Comparison of ENCODE assay signal across 21 cellular contexts in genomic region chr5:5638193-5638592, GRCh38.
DNase-seq lines count a peak whose midpoint lies in the region; ATAC-seq and TF ChIP-seq lines count a peak whose summit lies in the region.
"Had no signal": no experiment of that assay in that cellular context is flagged by ENCODE, and none has a peak within 500 bp of the region (broad histone marks: within the 10 kb centered on the region; RNA-seq: fewer than 3 reads in every experiment).

No MANE protein-coding gene starts in this region.

- peak; percentile 25; the same call in 1 of the 2 replicates for TF ChIP-seq RAD21 in SK-N-SH (IDR thresholded peaks at IDR 0.05; ENCODE audit: low read length)

- no peak overlapping the region for H3K4me3 ChIP-seq in SK-N-SH (ENCODE audit: low read depth in 2 of 2, low read length in 1 of 2)
- H3K4me3 ChIP-seq in cardiac muscle cell: no peak overlapping the region
- no peak overlapping the region for H3K4me3 ChIP-seq in uterus
- H3K4me3 ChIP-seq: esophagus squamous epithelium had no signal

- TF ChIP-seq CTCF in SK-N-SH (IDR thresholded peaks at IDR 0.05) (no peak), cardiac muscle cell (IDR thresholded peaks at IDR 0.05; ENCODE audit: low read depth, low read length) (no peak), omental fat pad (IDR thresholded peaks at IDR 0.05) (no peak), uterus (IDR thresholded peaks at IDR 0.05) (no peak)

- 21% methylated on average over 4 of the region's 4 CpGs for WGBS in SK-N-SH (ENCODE audit: low lambda C conversion rate)

- H3K9ac ChIP-seq in SK-N-SH: no peak overlapping the region

- no peaks in the 10 kb centered on the region for H3F3A ChIP-seq in SK-N-SH (replicated peaks; ENCODE audit: insufficient read depth)

- TF ChIP-seq EP300 in SK-N-SH (IDR thresholded peaks at IDR 0.05; ENCODE audit: borderline replicate concordance in 1 of 2, low read depth in 1 of 2, low read length in 1 of 2): peak in 1 of 2 experiments; percentile 80; a peak in 2 of 4 replicates

- H3K36me3 ChIP-seq in SK-N-SH (replicated peaks in 1 of 2; ENCODE audit: control insufficient read depth in 1 of 2, insufficient read depth in 2 of 2, low read length in 1 of 2): no peaks in the 10 kb centered on the region
- H3K36me3 ChIP-seq in cardiac muscle cell: no peaks in the 10 kb centered on the region
- H3K36me3 ChIP-seq in uterus: no peaks in the 10 kb centered on the region
- H3K36me3 ChIP-seq: esophagus squamous epithelium had no signal

- POLR2A ChIA-PET in SK-N-SH (lab: Yijun Ruan, JAX): interaction anchor here (1.7 kb wide), 1 partner anchor 73 kb away, joined by 6 read pairs; no protein-coding TSS in a partner anchor

- DNase-seq in SK-N-SH (peak; percentile 22), cardiac muscle cell (ENCODE audit: low read depth in 1 of 2, low spot score in 1 of 2) (peak; percentile 27 to 70), omental fat pad (ENCODE audit: low spot score) (no peak), uterus (no peak), NCI-H345 treated with DMSO at 0.1 percent for 48 hours (lab: John Stamatoyannopoulos, UW; ENCODE audit: unreplicated experiment) (no peak), SKM-1 treated with dmso at 0.1 percent for 144 hours (lab: John Stamatoyannopoulos, UW; ENCODE audit: unreplicated experiment) (no peak), NCI-H2029 treated with DMSO at 0.1 percent for 48 hours (lab: John Stamatoyannopoulos, UW) (no peak)
- DNase-seq: activated CD4-positive, CD25-positive, alpha-beta regulatory T cell; activated CD8-positive, alpha-beta memory T cell treated with anti-CD3 and anti-CD28 coated beads for 24 hours; AML-193; COR-L47; EL; esophagus squamous epithelium; glutamatergic neuron; H7; mammary epithelial cell; NCI-H187 treated with DMSO at 0.1 percent for 48 hours; NCI-H510A; stimulated activated naive CD4-positive, alpha-beta T cell treated with Interleukin-2 at 50 U/mL for 16 hours; T-helper 2 cell had no signal

- no peak overlapping the region for H2AFZ ChIP-seq in SK-N-SH (ENCODE audit: low read depth)

- no peaks in the 10 kb centered on the region for H3K79me2 ChIP-seq in SK-N-SH (ENCODE audit: insufficient read depth)

- no peaks in the 10 kb centered on the region for H4K20me1 ChIP-seq in SK-N-SH (ENCODE audit: insufficient read depth)

- H3K4me2 ChIP-seq in SK-N-SH: no peak overlapping the region

- intact Hi-C loops in uterus (cut with DNase I; ENCODE audit: low total_unique reads): no loop called here

- CTCF ChIA-PET in SK-N-SH (lab: Yijun Ruan, JAX): interaction anchor here (1.5 to 5.6 kb wide), 3 partner anchors 19 to 142 kb away, joined by 5 to 30 read pairs (median 18); no protein-coding TSS in a partner anchor

- H3K9me3 ChIP-seq in SK-N-SH (no peaks in the 10 kb centered on the region), cardiac muscle cell (ENCODE audit: low read depth) (no peaks in the 10 kb centered on the region), uterus (no peaks in the 10 kb centered on the region)
- H3K9me3 ChIP-seq: esophagus squamous epithelium had no signal

- ATAC-seq in omental fat pad (ENCODE audit: low FRiP score): peak; percentile 78
- ATAC-seq: natural killer cell treated with Interleukin-12 subunit alpha and Interleukin-12 subunit beta and Interleukin-15 and Interleukin-18, amount 100 ng/mL, for 72 hours had no signal

- TF ChIP-seq POLR2A in uterus (IDR thresholded peaks at IDR 0.05): no peak

- peaks cover 0 to 41% of the 10 kb centered on the region in 2 experiments; a peak in 2 of 4 replicates for H3K4me1 ChIP-seq in SK-N-SH (ENCODE audit: control insufficient read depth in 1 of 2, insufficient read depth in 2 of 2, low read depth in 1 of 2, low read length in 1 of 2)
- peaks cover 11% of the 10 kb centered on the region for H3K4me1 ChIP-seq in cardiac muscle cell (ENCODE audit: low read depth)
- peaks cover 0 to 6% of the 10 kb centered on the region in 2 donors for H3K4me1 ChIP-seq in uterus
- H3K4me1 ChIP-seq: esophagus squamous epithelium had no signal

- no peaks in the 10 kb centered on the region for H3K9me2 ChIP-seq in SK-N-SH

- H3K27me3 ChIP-seq in SK-N-SH (ENCODE audit: insufficient read depth): no peaks in the 10 kb centered on the region
- no peaks in the 10 kb centered on the region for H3K27me3 ChIP-seq in cardiac muscle cell
- no peaks in the 10 kb centered on the region for H3K27me3 ChIP-seq in uterus
- H3K27me3 ChIP-seq: esophagus squamous epithelium had no signal

- H3K27ac ChIP-seq in SK-N-SH (ENCODE audit: low read depth in 2 of 2, low read length in 1 of 2) (peak overlapping the region in 1 of 2 experiments; percentile 98; a peak in 2 of 4 replicates), cardiac muscle cell (peak overlapping the region; percentile 70), uterus (peak overlapping the region; percentile 51 to 89)
- H3K27ac ChIP-seq: esophagus squamous epithelium had no signal

TF ChIP-seq in SK-N-SH, 30 proteins besides CTCF, POLR2A, EP300 and RAD21 (continues in another document):
- TF ChIP-seq CHD2 (IDR thresholded peaks at IDR 0.05; ENCODE audit: low read length, partially characterized antibody): peak; percentile 6
- no peak for TF ChIP-seq POLR2AphosphoS5 (IDR thresholded peaks at IDR 0.05; ENCODE audit: low read depth, low read length)
- TF ChIP-seq FOXJ3 (CRISPR knock-in tag; IDR thresholded peaks at IDR 0.05): 0 out of 2 replicates have a peak, but pooled peaks have one; percentile 21
- no peak for TF ChIP-seq PBX3 (IDR thresholded peaks at IDR 0.05)
- no peak for TF ChIP-seq MAX (IDR thresholded peaks at IDR 0.05; ENCODE audit: low read depth)
- no peak for TF ChIP-seq RFX5 (IDR thresholded peaks at IDR 0.05; ENCODE audit: low read length)
- no peak for TF ChIP-seq NRF1 (IDR thresholded peaks at IDR 0.05; ENCODE audit: low read depth, low read length)
- no peak for TF ChIP-seq REST (IDR thresholded peaks at IDR 0.05; ENCODE audit: low read depth, low read length)
- TF ChIP-seq ZBTB33 (IDR thresholded peaks at IDR 0.05; ENCODE audit: borderline replicate concordance, low read depth): no peak
- no peak for TF ChIP-seq IRF3 (IDR thresholded peaks at IDR 0.05; ENCODE audit: low read depth, low read length)

Comparison
In these comparisons a context has a peak if more than half of its experiments do, and no peak if none do; other contexts are left out.
1. DNase-seq: peak in SK-N-SH (single experiment) and cardiac muscle cell (2 of 2); none in omental fat pad (single experiment), uterus (0 of 2), NCI-H345 treated with DMSO at 0.1 percent for 48 hours (single experiment), SKM-1 treated with dmso at 0.1 percent for 144 hours (single experiment) and NCI-H2029 treated with DMSO at 0.1 percent for 48 hours (single experiment).